Comparison of ENCODE assay signal across 7 cellular contexts in the genomic region with DNA sequence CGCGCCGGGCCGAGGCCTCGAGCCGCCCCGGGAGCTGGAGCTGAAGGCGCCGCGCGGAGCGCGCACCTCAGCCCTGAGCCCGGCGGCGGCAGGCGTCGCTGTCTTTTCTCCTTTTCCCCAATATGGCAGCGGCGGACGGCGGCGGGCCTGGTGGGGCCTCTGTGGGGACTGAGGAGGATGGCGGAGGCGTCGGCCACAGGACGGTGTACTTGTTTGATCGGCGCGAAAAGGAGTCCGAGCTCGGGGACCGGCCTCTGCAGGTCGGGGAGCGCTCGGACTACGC. TPM values are rescaled to one million over a fixed set of nuclear protein-coding genes. Genes with fewer than 3 reads are reported as not detected.
A peak's percentile ranks its signal among the peaks of the same experiment; 100 is the strongest.
DNase-seq lines count a peak whose midpoint lies in the region; ATAC-seq and TF ChIP-seq lines count a peak whose summit lies in the region.

No MANE protein-coding gene starts in this region.

- ATAC-seq in GM18907 (IDR thresholded peaks at IDR 0.05; ENCODE audit: unreplicated experiment) (peak; percentile 34), HG02973 (IDR thresholded peaks at IDR 0.05; ENCODE audit: unreplicated experiment) (peak; percentile 21)

- POLR2A ChIA-PET in activated CD4-positive, alpha-beta memory T cell treated with anti-CD3 and anti-CD28 coated beads for 36 hours (lab: Charles Lee): interaction anchor here (0.6 to 4.0 kb wide), 17 partner anchors 9 to 692 kb away, joined by 3 to 18 read pairs (median 5); a partner anchor contains a TSS

- peaks cover 55% of the 10 kb centered on the region for H3K4me1 ChIP-seq in left ventricle myocardium inferior

- H3K4me3 ChIP-seq in left ventricle myocardium inferior (peak overlapping the region; percentile 93), skin epidermis (peak overlapping the region; percentile 74 to 91 (median 89))

- no peaks in the 10 kb centered on the region for H3K36me3 ChIP-seq in left ventricle myocardium inferior

- H3K27me3 ChIP-seq in left ventricle myocardium inferior (ENCODE audit: low read depth): no peaks in the 10 kb centered on the region

- peaks cover 24% of the 10 kb centered on the region for H3K36me3 Mint-ChIP-seq in activated CD4-positive, alpha-beta memory T cell treated with anti-CD3 and anti-CD28 coated beads for 36 hours

- no peaks in the 10 kb centered on the region for H3K27me3 Mint-ChIP-seq in activated CD4-positive, alpha-beta memory T cell treated with anti-CD3 and anti-CD28 coated beads for 36 hours

- H3K4me1 Mint-ChIP-seq in activated CD4-positive, alpha-beta memory T cell treated with anti-CD3 and anti-CD28 coated beads for 36 hours (ENCODE audit: low read depth): peaks cover 31% of the 10 kb centered on the region

- H3K27ac ChIP-seq in left ventricle myocardium inferior (replicated peaks) (peak overlapping the region; percentile 95), skin epidermis (peak overlapping the region; percentile 82 to 99 (median 98))

- intact Hi-C loops in activated CD4-positive, alpha-beta memory T cell treated with anti-CD3 and anti-CD28 coated beads for 36 hours (cut with micrococcal nuclease): loop anchor here (1.0 to 10.0 kb wide), 12 partner anchors 20 to 1844 kb away; a partner anchor contains a TSS
- intact Hi-C loops in left ventricle myocardium inferior (cut with micrococcal nuclease) (no loop called here), posterior vena cava (cut with DNase I) (loop anchor here (2.0 to 5.0 kb wide), 2 partner anchors 85 to 591 kb away; a partner anchor contains a TSS)

- CTCF ChIA-PET in activated CD4-positive, alpha-beta memory T cell treated with anti-CD3 and anti-CD28 coated beads for 36 hours (lab: Charles Lee): interaction anchor here (0.8 to 1.7 kb wide), 3 partner anchors 13 to 86 kb away, joined by 3 to 5 read pairs (median 5); no protein-coding TSS in a partner anchor

- peak overlapping the region; percentile 91 for H3K4me3 Mint-ChIP-seq in activated CD4-positive, alpha-beta memory T cell treated with anti-CD3 and anti-CD28 coated beads for 36 hours

- no peaks in the 10 kb centered on the region for H3K9me3 ChIP-seq in left ventricle myocardium inferior (replicated peaks)

- TF ChIP-seq CTCF in left ventricle myocardium inferior (IDR thresholded peaks at IDR 0.05; ENCODE audit: borderline replicate concordance): no peak

- no peak for DNase-seq in activated CD4-positive, alpha-beta memory T cell treated with anti-CD3 and anti-CD28 coated beads for 36 hours
- no peak for DNase-seq in left ventricle myocardium inferior
- DNase-seq in islet precursor cell: no peak
- DNase-seq in posterior vena cava (ENCODE audit: low spot score): no peak

- H3K27ac Mint-ChIP-seq in activated CD4-positive, alpha-beta memory T cell treated with anti-CD3 and anti-CD28 coated beads for 36 hours: peak overlapping the region; percentile 97

- H3K9me3 Mint-ChIP-seq in activated CD4-positive, alpha-beta memory T cell treated with anti-CD3 and anti-CD28 coated beads for 36 hours: no peaks in the 10 kb centered on the region

RNA-seq across cellular contexts. Expression of a gene that starts 0.4 kb away (rescaled TPM):
- total RNA-seq in activated CD4-positive, alpha-beta memory T cell treated with anti-CD3 and anti-CD28 coated beads for 36 hours: 10 to 100 TPM; 86.0 to 94.5 TPM
- total RNA-seq in left ventricle myocardium inferior (26.6 TPM), posterior vena cava (10 to 100 TPM; 50.8 to 54.2 TPM)
